In genomic region chr4:143513314-143514211, GRCh38 we compare ENCODE assay signal across 8 cellular contexts. TPM values are rescaled to one million over a fixed set of nuclear protein-coding genes. Genes with fewer than 3 reads are reported as not detected.
DNase-seq lines count a peak whose midpoint lies in the region; ATAC-seq and TF ChIP-seq lines count a peak whose summit lies in the region.

TSS of gene SMARCA5 (plus strand) at chr4:143513702. CDS start at chr4:143513925, 223 bp downstream.

- H3K9me3 Mint-ChIP-seq in T-helper 1 cell treated with Interleukin-12 subunit alpha and Interleukin-12 subunit beta and Interleukin-4 antibody, amounts not matched to agents 30 μg/mL and 1 μg/mL, for 36 hours: no peaks in the 10 kb centered on the region

- H3K27me3 Mint-ChIP-seq in T-helper 1 cell treated with Interleukin-12 subunit alpha and Interleukin-12 subunit beta and Interleukin-4 antibody, amounts not matched to agents 30 μg/mL and 1 μg/mL, for 36 hours (ENCODE audit: low read depth): peaks cover 13% of the 10 kb centered on the region

- H3K4me1 ChIP-seq in upper lobe of right lung: peaks cover 25% of the 10 kb centered on the region

- in situ Hi-C loops in GM13977 (cut with MboI; ENCODE audit: low pct_unique_long_range_greater_than_20kb, low sequenced_read_pairs, unreplicated experiment): no loop called here

- peaks cover 19% of the 10 kb centered on the region for H3K36me3 Mint-ChIP-seq in T-helper 1 cell treated with Interleukin-12 subunit alpha and Interleukin-12 subunit beta and Interleukin-4 antibody, amounts not matched to agents 30 μg/mL and 1 μg/mL, for 36 hours (ENCODE audit: low read depth)

- peak within 1 kb of the TSS; percentile 82 for H3K4me3 ChIP-seq in upper lobe of right lung

- peaks cover 15% of the 10 kb centered on the region for H3K36me3 ChIP-seq in upper lobe of right lung

- peaks cover 22% of the 10 kb centered on the region for H3K4me1 Mint-ChIP-seq in T-helper 1 cell treated with Interleukin-12 subunit alpha and Interleukin-12 subunit beta and Interleukin-4 antibody, amounts not matched to agents 30 μg/mL and 1 μg/mL, for 36 hours (ENCODE audit: low read depth)

- peak within 1 kb of the TSS; percentile 97 for H3K27ac Mint-ChIP-seq in T-helper 1 cell treated with Interleukin-12 subunit alpha and Interleukin-12 subunit beta and Interleukin-4 antibody, amounts not matched to agents 30 μg/mL and 1 μg/mL, for 36 hours

- peak within 1 kb of the TSS; percentile 98 for H3K27ac ChIP-seq in upper lobe of right lung

- H3K4me3 Mint-ChIP-seq in T-helper 1 cell treated with Interleukin-12 subunit alpha and Interleukin-12 subunit beta and Interleukin-4 antibody, amounts not matched to agents 30 μg/mL and 1 μg/mL, for 36 hours: peak within 1 kb of the TSS; percentile 96

- ATAC-seq in HG02884 (IDR thresholded peaks at IDR 0.05; ENCODE audit: unreplicated experiment) (peak; percentile 81), left cardiac atrium (peak; percentile 96), upper lobe of right lung (peak; percentile 95)

- H3K9me3 ChIP-seq in upper lobe of right lung: no peaks in the 10 kb centered on the region

- H3K27me3 ChIP-seq in upper lobe of right lung: no peaks in the 10 kb centered on the region

- intact Hi-C loops in left cardiac atrium (cut with DNase I) (no loop called here), posterior vena cava (cut with DNase I) (no loop called here), upper lobe of right lung (cut with DNase I) (no loop called here)

- DNase-seq in GM13977 (ENCODE audit: low spot score) (peak; percentile 93), NCI-H1694 (lab: John Stamatoyannopoulos, UW) (peak; percentile 92), amniotic stem cell (lab: John Stamatoyannopoulos, UW) (peak; percentile 96), left cardiac atrium (peak; percentile 97), posterior vena cava (ENCODE audit: low spot score) (peak; percentile 99), upper lobe of right lung (peak; percentile 98)

- no peak for TF ChIP-seq CTCF in GM13977 (IDR thresholded peaks at IDR 0.05; ENCODE audit: extremely low read depth, insufficient read depth, missing control alignments)
- no peak for TF ChIP-seq CTCF in upper lobe of right lung (IDR thresholded peaks at IDR 0.05)

RNA-seq across cellular contexts. Expression of gene SMARCA5, which starts in this region (rescaled TPM):
- total RNA-seq in left cardiac atrium (10 to 100 TPM; 26.3 to 35.6 TPM), posterior vena cava (10 to 100 TPM; 34.2 to 36.6 TPM), upper lobe of right lung (61.5 TPM)

Comparison
In these comparisons a context has a peak if more than half of its experiments do, and no peak if none do; other contexts are left out.
1. Peak in every context shown above with its lines: DNase-seq, ATAC-seq, H3K4me3 ChIP-seq and H3K27ac ChIP-seq.